In the genomic region with DNA sequence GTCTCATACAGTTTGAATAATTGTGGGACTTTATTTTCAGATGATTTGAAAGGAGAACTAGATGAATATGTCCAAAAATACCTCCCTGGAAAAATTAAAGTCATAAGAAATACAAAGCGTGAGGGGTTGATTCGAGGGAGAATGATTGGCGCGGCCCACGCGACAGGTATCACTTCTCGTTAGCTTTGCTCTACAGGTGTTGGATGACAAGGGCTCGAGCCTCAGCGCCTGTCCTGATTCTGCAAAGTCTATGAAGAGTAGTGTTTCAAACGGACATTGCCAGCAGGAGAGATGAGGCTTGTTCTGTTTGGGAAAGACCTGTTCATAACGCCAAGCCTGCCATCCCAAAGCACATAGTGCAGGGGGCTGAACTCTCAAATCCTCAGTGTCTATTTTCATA, we compare ENCODE assay signal across 20 cellular contexts.
"Had no signal": no experiment of that assay in that cellular context is flagged by ENCODE, and none has a peak within 500 bp of the region (broad histone marks: within the 10 kb centered on the region; RNA-seq: fewer than 3 reads in every experiment).

No MANE protein-coding gene starts in this region.

- DNase-seq: dermis blood vessel endothelial cell; dorsolateral prefrontal cortex; effector CD4-positive, alpha-beta T cell; effector memory CD8-positive, alpha-beta T cell; endodermal cell; erythroblast; foreskin keratinocyte; heart right ventricle; hippocampal formation; left cardiac atrium; left lung; left ventricle myocardium superior; lower lobe of right lung; mesenchymal stem cell; midbrain; naive thymus-derived CD4-positive, alpha-beta T cell had no signal

- H3K4me3 ChIP-seq: coronary artery, dorsolateral prefrontal cortex, gastroesophageal sphincter, heart right ventricle, left lung, lower lobe of right lung had no signal

- ATAC-seq: effector memory CD8-positive, alpha-beta T cell; esophagus mucosa; foreskin keratinocyte; gastroesophageal sphincter; heart right ventricle; left cardiac atrium; left lung; left ventricle myocardium superior; lower lobe of right lung; naive thymus-derived CD4-positive, alpha-beta T cell had no signal

- H3K27me3 Mint-ChIP-seq: effector memory CD8-positive, alpha-beta T cell; naive thymus-derived CD4-positive, alpha-beta T cell had no signal

- H3K27ac ChIP-seq: coronary artery, dorsolateral prefrontal cortex, epithelial cell of prostate, foreskin keratinocyte, gastroesophageal sphincter, heart right ventricle, left lung, lower lobe of right lung had no signal

- H3K4me1 ChIP-seq: foreskin keratinocyte, left lung, lower lobe of right lung had no signal

- H3K9me3 ChIP-seq: gastroesophageal sphincter, heart right ventricle, left lung, lower lobe of right lung had no signal

- H3K27ac Mint-ChIP-seq: effector memory CD8-positive, alpha-beta T cell; endodermal cell had no signal

- H3K4me3 Mint-ChIP-seq: effector memory CD8-positive, alpha-beta T cell; endodermal cell; naive thymus-derived CD4-positive, alpha-beta T cell had no signal

- H3K9me3 Mint-ChIP-seq: effector memory CD8-positive, alpha-beta T cell; endodermal cell had no signal

- H3K27me3 ChIP-seq: dorsolateral prefrontal cortex, foreskin keratinocyte, gastroesophageal sphincter, heart right ventricle, left lung had no signal
